ENCODE assay signal across 10 cellular contexts in the genomic region with DNA sequence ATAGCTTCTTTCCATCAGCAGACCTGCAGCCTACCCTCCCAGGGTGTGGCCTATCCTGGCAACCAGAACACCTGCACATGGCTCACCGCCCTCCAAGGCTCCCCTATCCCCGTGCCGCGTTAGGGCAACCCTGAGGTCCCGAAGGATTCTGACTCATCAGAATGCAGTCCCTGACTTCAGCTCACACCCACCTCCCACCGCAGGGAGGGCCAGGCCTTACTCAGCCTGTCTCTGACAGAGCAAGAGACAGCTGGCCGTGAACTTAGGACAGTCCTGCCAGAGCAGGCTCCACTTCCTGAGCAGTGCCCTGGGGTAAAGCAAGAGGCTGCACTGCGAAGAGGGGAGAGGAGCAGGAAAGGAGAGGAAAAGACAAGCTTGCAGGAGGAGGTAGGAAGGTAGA.
DNase-seq lines count a peak whose midpoint lies in the region; ATAC-seq, FAIRE-seq and TF ChIP-seq lines count a peak whose summit lies in the region.
"Had no signal": no experiment of that assay in that cellular context is flagged by ENCODE, and none has a peak within 500 bp of the region (broad histone marks: within the 10 kb centered on the region; RNA-seq: fewer than 3 reads in every experiment).

No MANE protein-coding gene starts in this region.

- H3K4me1 Mint-ChIP-seq in brain, result peaks cover 46% of the 10 kb centered on the region
- H3K4me1 Mint-ChIP-seq: activated naive CD4-positive, alpha-beta T cell treated with anti-CD3 and anti-CD28 coated beads, Interleukin-2, amount 50 U/mL, for 24 hours had no signal

- intact Hi-C loops in kidney (cut with DNase I), result no loop called here
- intact Hi-C loops in testis (cut with DNase I; ENCODE audit: low total_unique reads), result no loop called here

- WGBS in testis, 2 donors, result 48 to 56% methylated on average over 2 to 8 of the region's 8 CpGs

- peak overlapping the region in 3 of 5 experiments; percentile 61 to 93 (median 81) for H3K27ac Mint-ChIP-seq in brain
- H3K27ac Mint-ChIP-seq: activated naive CD4-positive, alpha-beta T cell treated with anti-CD3 and anti-CD28 coated beads, Interleukin-2, amount 50 U/mL, for 24 hours had no signal

- peaks cover 4% of the 10 kb centered on the region for H3K27me3 Mint-ChIP-seq in brain
- H3K27me3 Mint-ChIP-seq: activated naive CD4-positive, alpha-beta T cell treated with anti-CD3 and anti-CD28 coated beads, Interleukin-2, amount 50 U/mL, for 24 hours had no signal

- ATAC-seq in HG03159 (IDR thresholded peaks at IDR 0.05; ENCODE audit: unreplicated experiment), result no peak

- no peak for FAIRE-seq in kidney (lab: Jason Lieb, UNC)

- TF ChIP-seq POLR2A in testis (IDR thresholded peaks at IDR 0.05), result no peak

- no peaks in the 10 kb centered on the region for H3K9me3 Mint-ChIP-seq in brain
- H3K9me3 Mint-ChIP-seq: activated naive CD4-positive, alpha-beta T cell treated with anti-CD3 and anti-CD28 coated beads, Interleukin-2, amount 50 U/mL, for 24 hours had no signal

- H3K4me3 ChIP-seq in kidney (ENCODE audit: low read length in 2 of 2), result no peak overlapping the region
- H3K4me3 ChIP-seq in testis, result no peak overlapping the region

- DNase-seq in HS-5 (ENCODE audit: low read depth), result peak; percentile 18
- peak; percentile 75 for DNase-seq in kidney
- DNase-seq in substantia nigra (lab: John Stamatoyannopoulos, UW), result peak in 6 of 49 donors; percentile 18 to 46 (median 36)
- no peak for DNase-seq in globus pallidus (ENCODE audit: low spot score)
- no peak for DNase-seq in NCI-H774 (lab: John Stamatoyannopoulos, UW)
- DNase-seq in testis, result no peak
- DNase-seq: stimulated activated naive CD4-positive, alpha-beta T cell treated with Interleukin-2 at 50 U/mL for 16 hours had no signal

- TF ChIP-seq CTCF in brain (conservative IDR thresholded peaks at IDR 0.05) (no peak), kidney (IDR thresholded peaks at IDR 0.05; ENCODE audit: borderline replicate concordance, extremely low read depth, insufficient read depth) (no peak), testis (IDR thresholded peaks at IDR 0.05) (no peak)

- H3K4me3 Mint-ChIP-seq in brain, result no peak overlapping the region
- H3K4me3 Mint-ChIP-seq: activated naive CD4-positive, alpha-beta T cell treated with anti-CD3 and anti-CD28 coated beads, Interleukin-2, amount 50 U/mL, for 24 hours had no signal

- H3K9me3 ChIP-seq in kidney (ENCODE audit: control insufficient read depth in 1 of 2, low read length in 2 of 2) (no peaks in the 10 kb centered on the region), testis (no peaks in the 10 kb centered on the region)

- no peak overlapping the region for H3K9ac ChIP-seq in kidney (ENCODE audit: low read length in 2 of 2)

- H3K4me1 ChIP-seq in kidney (ENCODE audit: control insufficient read depth in 1 of 2, insufficient read depth in 1 of 2, low read depth in 1 of 2, low read length in 2 of 2), result no peaks in the 10 kb centered on the region
- H3K4me1 ChIP-seq in testis, result peaks cover 19% of the 10 kb centered on the region

- peaks cover 54% of the 10 kb centered on the region for H3K36me3 Mint-ChIP-seq in brain

- no peaks in the 10 kb centered on the region for H3K27me3 ChIP-seq in testis

- peaks cover 0 to 3% of the 10 kb centered on the region in 2 donors for H3K36me3 ChIP-seq in kidney (ENCODE audit: control insufficient read depth in 1 of 2, insufficient read depth in 2 of 2, low read length in 2 of 2)
- H3K36me3 ChIP-seq in testis (ENCODE audit: low read depth, missing control alignments), result no peaks in the 10 kb centered on the region

- H3K27ac ChIP-seq in kidney (ENCODE audit: low read depth in 2 of 2, low read length in 2 of 2), result no peak overlapping the region
- peak overlapping the region; percentile 58 for H3K27ac ChIP-seq in substantia nigra (ENCODE audit: low read depth, low read length, poor library complexity, severe bottlenecking)
- no peak overlapping the region for H3K27ac ChIP-seq in testis

Comparison
In these comparisons a context has a peak if more than half of its experiments do, and no peak if none do; other contexts are left out.
1. DNase-seq: peak in HS-5 (single experiment) and kidney (single experiment); none in globus pallidus (single experiment), NCI-H774 (single experiment) and testis (single experiment).